ENCODE assay signal across 1 cellular context in genomic region chr4:153485860-153486259, GRCh38.
TF ChIP-seq lines count a peak whose summit lies in the region.

No MANE protein-coding gene starts in this region.

TF ChIP-seq in IMR-90, 13 proteins besides CTCF, POLR2A, EP300 and RAD21:
- TF ChIP-seq CEBPB (IDR thresholded peaks at IDR 0.05; ENCODE audit: low read depth, low read length) (no peak), RCOR1 (IDR thresholded peaks at IDR 0.05; ENCODE audit: insufficient replicate concordance, low read length) (no peak), SMC3 (IDR thresholded peaks at IDR 0.05; ENCODE audit: low read depth, low read length) (no peak), RFX5 (IDR thresholded peaks at IDR 0.05; ENCODE audit: low read depth, low read length) (no peak), MAFK (IDR thresholded peaks at IDR 0.05; ENCODE audit: low read depth, low read length) (no peak), MXI1 (IDR thresholded peaks at IDR 0.05; ENCODE audit: borderline replicate concordance, low read depth, low read length) (no peak), USF2 (IDR thresholded peaks at IDR 0.05; ENCODE audit: low read depth, low read length) (no peak), NFE2L2 (IDR thresholded peaks at IDR 0.05; ENCODE audit: low read depth, low read length) (no peak), ELK1 (IDR thresholded peaks at IDR 0.05; ENCODE audit: borderline replicate concordance, low read depth, low read length) (no peak), MAZ (IDR thresholded peaks at IDR 0.05; ENCODE audit: borderline replicate concordance, low read depth, low read length) (no peak), BHLHE40 (IDR thresholded peaks at IDR 0.05; ENCODE audit: low read depth, low read length) (no peak), FOS (IDR thresholded peaks at IDR 0.05; ENCODE audit: low read depth, low read length) (no peak), CHD1 (IDR thresholded peaks at IDR 0.05; ENCODE audit: low read depth, low read length) (no peak)
